In genomic region chr6:141483561-141484061, GRCh38 we compare ENCODE assay signal across 8 cellular contexts.
DNase-seq lines count a peak whose midpoint lies in the region; ATAC-seq, FAIRE-seq and TF ChIP-seq lines count a peak whose summit lies in the region.

No MANE protein-coding gene starts in this region.

- H2BK12ac ChIP-seq in neuronal stem cell (ENCODE audit: low read length) = no peak overlapping the region

- H3K4me1 ChIP-seq in effector memory CD4-positive, alpha-beta T cell (ENCODE audit: control insufficient read depth, insufficient read depth, low read length, poor library complexity, severe bottlenecking) = peaks cover 12% of the 10 kb centered on the region
- H3K4me1 ChIP-seq in neuronal stem cell (ENCODE audit: control insufficient read depth in 2 of 2, insufficient read depth in 1 of 2, low read depth in 1 of 2, low read length in 2 of 2) = peaks cover 0 to 7% of the 10 kb centered on the region in 2 donors
- H3K4me1 ChIP-seq in tibial nerve = peaks cover 0 to 27% (median 9%) of the 10 kb centered on the region in 4 donors

- FAIRE-seq in GM18507 (lab: Jason Lieb, UNC) = peak; percentile 97

- no peak overlapping the region for H2AK5ac ChIP-seq in neuronal stem cell (ENCODE audit: low read depth, low read length)

- no peak overlapping the region for H2BK15ac ChIP-seq in neuronal stem cell (ENCODE audit: low read length)

- no peak overlapping the region for H2BK120ac ChIP-seq in neuronal stem cell (ENCODE audit: low read depth, low read length)

- WGBS in neuronal stem cell (ENCODE audit: extremely low coverage in 2 of 2, insufficient read length in 2 of 2, insufficient replicate concordance in 1 of 2), 2 donors = no CpG with 5 or more reads among the region's 5 CpGs
- 2 to 4% methylated on average over 5 of the region's 5 CpGs for WGBS in tibial nerve, 2 donors

- H3K4ac ChIP-seq in neuronal stem cell (ENCODE audit: low read length) = no peak overlapping the region

- H3K79me1 ChIP-seq in neuronal stem cell (ENCODE audit: low read depth, low read length) = no peaks in the 10 kb centered on the region

- H3K18ac ChIP-seq in neuronal stem cell (ENCODE audit: low read length) = no peak overlapping the region

- H2BK5ac ChIP-seq in neuronal stem cell (ENCODE audit: low read length) = no peak overlapping the region

- H3K14ac ChIP-seq in neuronal stem cell (ENCODE audit: low read length) = no peak overlapping the region

- H2AFZ ChIP-seq in neuronal stem cell (ENCODE audit: low read length) = peak overlapping the region; percentile 76

- TF ChIP-seq POLR2A in tibial nerve (IDR thresholded peaks at IDR 0.05) = no peak

- peak overlapping the region; percentile 58 for H3K27ac ChIP-seq in effector memory CD4-positive, alpha-beta T cell (ENCODE audit: insufficient read depth, low read length, poor library complexity, severe bottlenecking)
- H3K27ac ChIP-seq in neuronal stem cell (replicated peaks; ENCODE audit: low read length) (no peak overlapping the region), tibial nerve (peak overlapping the region; percentile 24 to 84 (median 76))

- H3K4me3 ChIP-seq in effector memory CD4-positive, alpha-beta T cell (ENCODE audit: insufficient read depth, low read depth, low read length, poor library complexity, severe bottlenecking) = peak overlapping the region; percentile 40
- H3K4me3 ChIP-seq in neuronal stem cell (ENCODE audit: low read length in 2 of 2) (no peak overlapping the region), tibial nerve (peak overlapping the region; percentile 5 to 40 (median 30))

- no peak overlapping the region for H3K4me2 ChIP-seq in neuronal stem cell (ENCODE audit: insufficient read depth, low read length, poor library complexity, severe bottlenecking)

- DNase-seq in GM18507 (ENCODE audit: extremely low spot score, insufficient read length, low read depth) (no peak), NCI-H146 (lab: John Stamatoyannopoulos, UW) (peak; percentile 90), neuronal stem cell (ENCODE audit: low spot score) (no peak), tibial nerve (ENCODE audit: low spot score in 2 of 2) (no peak), G401 (ENCODE audit: low spot score) (no peak)
- DNase-seq in activated CD4-positive, alpha-beta T cell treated with anti-CD3 and anti-CD28 coated beads for 1 hour = peak; percentile 19
- DNase-seq in effector memory CD4-positive, alpha-beta T cell = peak; percentile 8 to 33 (median 32)

- no peak overlapping the region for H3K23ac ChIP-seq in neuronal stem cell (ENCODE audit: low read depth, low read length, poor library complexity)

- H4K91ac ChIP-seq in neuronal stem cell (ENCODE audit: low read depth, low read length, poor library complexity) = no peak overlapping the region

- no peaks in the 10 kb centered on the region for H3K36me3 ChIP-seq in effector memory CD4-positive, alpha-beta T cell (ENCODE audit: control insufficient read depth, insufficient read depth, low read length)
- H3K36me3 ChIP-seq in neuronal stem cell (replicated peaks in 1 of 2; ENCODE audit: control insufficient read depth in 2 of 2, insufficient read depth in 2 of 2, low read length in 2 of 2) (no peaks in the 10 kb centered on the region), tibial nerve (no peaks in the 10 kb centered on the region)

- H3K27me3 ChIP-seq in effector memory CD4-positive, alpha-beta T cell (replicated peaks; ENCODE audit: control insufficient read depth, insufficient read depth, low read length, poor library complexity, severe bottlenecking) = no peaks in the 10 kb centered on the region
- no peaks in the 10 kb centered on the region for H3K27me3 ChIP-seq in neuronal stem cell (ENCODE audit: control insufficient read depth in 3 of 3, insufficient read depth in 3 of 3, low read depth in 1 of 3, low read length in 3 of 3)
- no peaks in the 10 kb centered on the region for H3K27me3 ChIP-seq in tibial nerve

- peak; percentile 89 for ATAC-seq in HG02763 (IDR thresholded peaks at IDR 0.05; ENCODE audit: unreplicated experiment)

- no peaks in the 10 kb centered on the region for H3K9me3 ChIP-seq in effector memory CD4-positive, alpha-beta T cell (ENCODE audit: control insufficient read depth, low read length)
- no peaks in the 10 kb centered on the region for H3K9me3 ChIP-seq in neuronal stem cell (replicated peaks in 1 of 2; ENCODE audit: control insufficient read depth in 2 of 2, insufficient read depth in 1 of 2, low read depth in 1 of 2, low read length in 2 of 2)
- no peaks in the 10 kb centered on the region for H3K9me3 ChIP-seq in tibial nerve

- no peak overlapping the region for H4K8ac ChIP-seq in neuronal stem cell (ENCODE audit: low read depth, low read length)

- in situ Hi-C loops in G401 (cut with HindIII; ENCODE audit: low sequenced_read_pairs) = no loop called here

- TF ChIP-seq EP300 in tibial nerve (IDR thresholded peaks at IDR 0.05) = peak; percentile 67 to 80

- no peak for TF ChIP-seq CTCF in tibial nerve (IDR thresholded peaks at IDR 0.05)

- no peak overlapping the region for H3K9ac ChIP-seq in neuronal stem cell (ENCODE audit: low read depth, low read length, poor library complexity)

Comparison
In these comparisons a context has a peak if more than half of its experiments do, and no peak if none do; other contexts are left out.
1. DNase-seq: peak in NCI-H146 (single experiment), activated CD4-positive, alpha-beta T cell treated with anti-CD3 and anti-CD28 coated beads for 1 hour (single experiment) and effector memory CD4-positive, alpha-beta T cell (3 of 3); none in GM18507 (single experiment), neuronal stem cell (single experiment), tibial nerve (0 of 2) and G401 (single experiment).
2. H3K4me3 ChIP-seq: peak in effector memory CD4-positive, alpha-beta T cell (single experiment) and tibial nerve (4 of 4); none in neuronal stem cell (0 of 2).